35 cellular contexts compared by ENCODE assay signal in the genomic region with DNA sequence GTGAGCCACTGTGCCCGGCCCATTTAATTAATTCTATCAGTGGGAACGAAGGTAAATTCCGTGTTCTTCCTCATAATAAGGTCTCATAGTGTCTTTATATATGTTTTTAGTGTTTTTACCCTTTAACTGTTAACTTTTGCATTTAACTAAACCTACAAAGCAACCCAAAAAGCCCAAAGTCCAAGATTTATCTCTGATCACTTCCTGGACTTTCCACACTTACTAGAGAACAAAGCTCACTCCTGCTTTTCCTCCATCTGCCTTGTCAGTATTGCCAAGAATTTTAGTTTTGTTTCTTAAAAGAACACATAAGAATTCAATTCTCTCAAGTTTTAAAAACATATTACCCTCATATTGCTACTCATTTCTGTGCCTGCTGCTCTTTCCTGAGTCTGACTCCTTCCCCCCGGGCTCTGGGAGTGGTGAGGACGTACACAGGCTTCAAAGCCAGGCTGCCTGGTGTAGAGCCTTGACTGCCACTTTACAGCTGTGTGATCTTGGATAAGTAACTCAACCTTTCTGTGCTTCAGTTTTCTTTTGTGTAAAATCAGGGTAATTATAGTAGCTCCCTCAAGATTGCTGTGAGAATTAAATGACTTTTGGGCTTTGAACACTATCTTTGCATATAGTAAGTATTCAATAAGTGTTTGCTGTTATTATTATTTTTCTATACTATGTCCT.
"Had no signal": no experiment of that assay in that cellular context is flagged by ENCODE, and none has a peak within 500 bp of the region (broad histone marks: within the 10 kb centered on the region; RNA-seq: fewer than 3 reads in every experiment).

No MANE protein-coding gene starts in this region.

- H3K4me1 ChIP-seq: adrenal gland had no signal

- H3K27ac ChIP-seq: adrenal gland, RWPE1, VCaP had no signal

- H3K27ac Mint-ChIP-seq: activated B cell treated with CpG ODN at 0.5 μM for 24 hours; activated CD8-positive, alpha-beta T cell treated with anti-CD3 and anti-CD28 coated beads for 36 hours; activated naive CD4-positive, alpha-beta T cell treated with anti-CD3 and anti-CD28 coated beads, Interleukin-2, amount 10 ng/mL, durations not matched to agents 7 days and 5 days; activated naive CD8-positive, alpha-beta T cell treated with anti-CD3 and anti-CD28 coated beads, Interleukin-2, amount 10 ng/mL, durations not matched to agents 7 days and 5 days; activated T-helper 1 cell treated with anti-CD3 and anti-CD28 coated beads, Interleukin-12 subunit alpha, Interleukin-12 subunit beta, Interleukin-2, Interleukin-4 antibody, amounts not matched to agents 30 ng/mL and 10 ng/mL and 1 ng/mL, durations not matched to agents 14 hours and 24 hours and 36 hours; brain; IgD-negative memory B cell had no signal

- ATAC-seq: activated CD8-positive, alpha-beta T cell treated with anti-CD3 and anti-CD28 coated beads for 36 hours; PC-3; Right ventricle myocardium inferior; SK-N-SH treated with all-trans-retinoic acid at 6 μM for 48 hours had no signal

- DNase-seq: activated B cell treated with CpG ODN at 0.5 μM for 24 hours; activated CD4-positive, alpha-beta T cell treated with anti-CD3 and anti-CD28 coated beads for 48 hours; activated CD4-positive, CD25-positive, alpha-beta regulatory T cell treated with anti-CD3 and anti-CD28 coated beads, Interleukin-2, amount 50 U/mL, for 72 hours; activated CD8-positive, alpha-beta T cell treated with anti-CD3 and anti-CD28 coated beads for 36 hours; activated effector memory CD4-positive, alpha-beta T cell treated with Interleukin-2 at 50 U/mL for 16 hours; activated naive CD4-positive, alpha-beta T cell treated with anti-CD3 and anti-CD28 coated beads, Interleukin-2, amount 10 ng/mL, durations not matched to agents 7 days and 5 days; activated naive CD8-positive, alpha-beta T cell treated with anti-CD3 and anti-CD28 coated beads, Interleukin-2, amount 10 ng/mL, durations not matched to agents 7 days and 5 days; activated T-cell treated with anti-CD3 and anti-CD28 coated beads, Interleukin-2, amount 50 U/mL, for 1 hour; adrenal gland; caudate nucleus; Kasumi-1; KG1; MG63; MV-4-11; NCI-H1092; NCI-H1436 treated with DMSO at 0.1 percent for 48 hours; NCI-H1694 treated with DMSO at 0.1 percent for 48 hours; NCI-H2029; NCI-H345; NCI-H524 treated with DMSO at 0.1 percent for 48 hours; PC-3; SIG-M5; T-helper 1 cell; T-helper 2 cell; T-helper 9 cell had no signal

- H3K4me3 ChIP-seq: adrenal gland, MG63 had no signal

- H3K27me3 Mint-ChIP-seq: activated CD8-positive, alpha-beta T cell treated with anti-CD3 and anti-CD28 coated beads for 36 hours; activated naive CD4-positive, alpha-beta T cell treated with anti-CD3 and anti-CD28 coated beads, Interleukin-2, amount 10 ng/mL, durations not matched to agents 7 days and 5 days; activated naive CD8-positive, alpha-beta T cell treated with anti-CD3 and anti-CD28 coated beads, Interleukin-2, amount 10 ng/mL, durations not matched to agents 7 days and 5 days; IgD-negative memory B cell had no signal

- H3K4me3 Mint-ChIP-seq: activated B cell treated with CpG ODN at 0.5 μM for 24 hours; activated naive CD4-positive, alpha-beta T cell treated with anti-CD3 and anti-CD28 coated beads, Interleukin-2, amount 10 ng/mL, durations not matched to agents 7 days and 5 days; activated T-helper 1 cell treated with anti-CD3 and anti-CD28 coated beads, Interleukin-12 subunit alpha, Interleukin-12 subunit beta, Interleukin-2, Interleukin-4 antibody, amounts not matched to agents 30 ng/mL and 10 ng/mL and 1 ng/mL, durations not matched to agents 14 hours and 24 hours and 36 hours; brain had no signal

- H3K4me1 Mint-ChIP-seq: brain had no signal

- H3K9me3 ChIP-seq: adrenal gland had no signal

- H3K27me3 ChIP-seq: adrenal gland, MG63 had no signal

- H3K36me3 Mint-ChIP-seq: IgD-negative memory B cell had no signal

- FAIRE-seq: astrocyte, bronchial epithelial cell, RCC 7860 had no signal

- H3K36me3 ChIP-seq: adrenal gland, MG63 had no signal
